ENCODE assay signal across 17 cellular contexts in the genomic region with DNA sequence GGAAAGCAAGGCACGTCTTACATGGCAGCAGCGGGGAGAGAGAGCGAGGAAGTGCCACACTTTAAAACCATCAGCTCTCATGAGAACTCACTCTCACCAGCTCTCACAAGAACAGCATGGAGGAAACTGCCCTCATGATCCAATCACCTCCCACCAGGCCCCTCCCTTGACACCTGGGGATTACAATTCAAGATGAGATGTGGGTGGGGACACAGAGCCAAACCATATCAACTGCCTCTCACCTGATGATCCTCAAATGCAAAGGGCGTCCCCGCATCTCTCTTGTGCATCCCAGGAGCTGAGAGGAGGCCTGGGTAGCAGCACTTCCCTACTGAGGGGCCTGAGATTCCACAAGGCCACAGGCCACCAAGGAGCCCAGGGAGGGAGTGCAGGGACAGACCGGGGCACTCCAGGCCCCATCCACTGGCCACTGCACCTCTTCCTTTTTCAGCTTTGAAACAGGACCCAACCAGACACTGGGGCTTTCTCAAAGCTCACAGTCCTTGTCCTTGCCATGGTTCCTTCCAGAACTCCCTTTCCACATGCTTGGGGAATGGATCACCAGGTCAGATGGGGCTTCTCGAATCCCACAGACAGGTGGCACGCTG. TPM values are rescaled to one million over a fixed set of nuclear protein-coding genes. Genes with fewer than 3 reads are reported as not detected.
DNase-seq lines count a peak whose midpoint lies in the region; ATAC-seq, FAIRE-seq and TF ChIP-seq lines count a peak whose summit lies in the region.
"Had no signal": no experiment of that assay in that cellular context is flagged by ENCODE, and none has a peak within 500 bp of the region (broad histone marks: within the 10 kb centered on the region; RNA-seq: fewer than 3 reads in every experiment).

No MANE protein-coding gene starts in this region.

- H2AFZ ChIP-seq in HepG2 (ENCODE audit: low read length): no peak overlapping the region

- H3K9ac ChIP-seq in rectal smooth muscle tissue (ENCODE audit: low read length) (no peak overlapping the region), HepG2 (ENCODE audit: insufficient read depth, low read depth, low read length) (no peak overlapping the region)
- H3K9ac ChIP-seq: KMS-11 had no signal

- H3K36me3 ChIP-seq in WERI-Rb-1: peaks cover 2% of the 10 kb centered on the region; the same call in 1 of the 2 replicates
- H3K36me3 ChIP-seq in left ventricle myocardium inferior: peaks cover 15% of the 10 kb centered on the region
- H3K36me3 ChIP-seq in rectal smooth muscle tissue (ENCODE audit: control insufficient read depth, insufficient read depth, low read length): peaks cover 19% of the 10 kb centered on the region
- H3K36me3 ChIP-seq in HepG2 (replicated peaks in 1 of 2; ENCODE audit: control insufficient read depth in 1 of 2, insufficient read depth in 2 of 2, low read length in 2 of 2): no peaks in the 10 kb centered on the region

- H3K9me3 ChIP-seq in WERI-Rb-1 (ENCODE audit: severe bottlenecking): no peaks in the 10 kb centered on the region
- no peaks in the 10 kb centered on the region for H3K9me3 ChIP-seq in left ventricle myocardium inferior (replicated peaks)
- H3K9me3 ChIP-seq in HepG2 (ENCODE audit: low read length): no peaks in the 10 kb centered on the region

- ATAC-seq in HepG2: no peak
- ATAC-seq: effector memory CD8-positive, alpha-beta T cell; stimulated activated naive B cell treated with anti-CD40 and anti-IgM and Interleukin-4, amounts not matched to agents 10 μg/mL and 1 μg/mL and 100 μg/mL, for 72 hours had no signal

- H3K4me3 ChIP-seq in AG10803 (ENCODE audit: low read length) (no peak overlapping the region), WERI-Rb-1 (ENCODE audit: low read depth, low read length) (no peak overlapping the region), left ventricle myocardium inferior (no peak overlapping the region), rectal smooth muscle tissue (ENCODE audit: low read length) (no peak overlapping the region), HepG2 (replicated peaks in 1 of 3; ENCODE audit: insufficient read depth in 1 of 3, low read depth in 2 of 3, low read length in 3 of 3) (no peak overlapping the region)

- H3K4me1 ChIP-seq in left ventricle myocardium inferior (peaks cover 56% of the 10 kb centered on the region), rectal smooth muscle tissue (ENCODE audit: control insufficient read depth, insufficient read depth, low read length) (peaks cover 15% of the 10 kb centered on the region), HepG2 (ENCODE audit: insufficient read depth, low read length) (peaks cover 77% of the 10 kb centered on the region)

- BruUV-seq in HepG2 (replicated peaks; lab: Mats Ljungman, UMichigan): no TSS peak

- no peak overlapping the region for H3K4me2 ChIP-seq in HepG2 (ENCODE audit: low read depth, low read length)
- H3K4me2 ChIP-seq: KMS-11 had no signal

- H4K20me1 ChIP-seq in HepG2 (ENCODE audit: insufficient read depth, low read length): no peaks in the 10 kb centered on the region

- no peak for TF ChIP-seq POLR2A in HepG2 (IDR thresholded peaks at IDR 0.05; ENCODE audit: insufficient read depth in 1 of 2, low read depth in 2 of 2, low read length in 2 of 2)

- POLR2A ChIA-PET in HepG2 (lab: Yijun Ruan, JAX): interaction anchor here (0.6 to 1.3 kb wide), 2 partner anchors 87 to 113 kb away, joined by 3 read pairs; no protein-coding TSS in a partner anchor

- CTCF ChIA-PET in HepG2 (lab: Yijun Ruan, JAX; ENCODE audit: low intra/inter-chr PET ratio, low total read pairs): interaction anchor here (1.1 to 1.6 kb wide), 6 partner anchors 52 to 131 kb away, joined by 3 to 14 read pairs (median 8); no protein-coding TSS in a partner anchor

- no peak for FAIRE-seq in HepG2 (lab: Jason Lieb, UNC)

- intact Hi-C loops in left ventricle myocardium inferior (cut with micrococcal nuclease) (loop anchor here (5.0 kb wide), 1 partner anchor 129 kb away; no protein-coding TSS in a partner anchor), HepG2 (cut with micrococcal nuclease; ENCODE audit: unreplicated experiment) (loop anchor here (1.0 to 5.0 kb wide), 3 partner anchors 51 to 184 kb away; a partner anchor contains a TSS)

- H3K27ac ChIP-seq in WERI-Rb-1 (peak overlapping the region; percentile 11), left ventricle myocardium inferior (replicated peaks) (peak overlapping the region; percentile 95), rectal smooth muscle tissue (ENCODE audit: low read depth, low read length) (peak overlapping the region; percentile 53), HepG2 (ENCODE audit: extremely low read length, insufficient read depth, low read length) (no peak overlapping the region)
- H3K27ac ChIP-seq: KMS-11, VCaP had no signal

- H3K27me3 ChIP-seq in WERI-Rb-1 (ENCODE audit: insufficient read depth, low read depth, severe bottlenecking): no peaks in the 10 kb centered on the region
- no peaks in the 10 kb centered on the region for H3K27me3 ChIP-seq in left ventricle myocardium inferior (ENCODE audit: low read depth)
- H3K27me3 ChIP-seq in rectal smooth muscle tissue (ENCODE audit: control insufficient read depth, insufficient read depth, low read length): no peaks in the 10 kb centered on the region
- peaks cover 0 to 4% of the 10 kb centered on the region in 2 experiments; a peak in 1 of 5 replicates for H3K27me3 ChIP-seq in HepG2 (ENCODE audit: control insufficient read depth in 1 of 2, insufficient read depth in 2 of 2, low read length in 2 of 2)

- no peak; the same call in 1 of the 2 replicates for TF ChIP-seq CTCF in AG10803 (conservative IDR thresholded peaks at IDR 0.05; ENCODE audit: low read length)
- no peak for TF ChIP-seq CTCF in WERI-Rb-1 (IDR thresholded peaks at IDR 0.05; ENCODE audit: low read depth, low read length)
- no peak for TF ChIP-seq CTCF in left ventricle myocardium inferior (IDR thresholded peaks at IDR 0.05; ENCODE audit: borderline replicate concordance)
- no peak for TF ChIP-seq CTCF in HepG2 (CRISPR knock-in tag; IDR thresholded peaks at IDR 0.05)

- H3K79me2 ChIP-seq in HepG2 (ENCODE audit: insufficient read depth, low read length): no peaks in the 10 kb centered on the region

- DNase-seq in AG10803 (ENCODE audit: low read depth) (peak; percentile 74), WERI-Rb-1 (peak; percentile 42), left ventricle myocardium inferior (no peak), NCI-H526 (lab: John Stamatoyannopoulos, UW) (no peak), HepG2 (ENCODE audit: low spot score) (no peak), HuH-7.5 (ENCODE audit: low spot score) (no peak)
- DNase-seq in stimulated activated CD4-positive, alpha-beta T cell treated with anti-CD3 and anti-CD28 coated beads, Interleukin-4, amount 100 ng/mL, for 4 hours: no peak
- DNase-seq: NCI-H2171; stimulated activated naive B cell treated with anti-CD40 and anti-IgM and Interleukin-4, amounts not matched to agents 10 μg/mL and 1 μg/mL and 100 μg/mL, for 72 hours had no signal

- no peak for TF ChIP-seq RAD21 in HepG2 (CRISPR knock-in tag; IDR thresholded peaks at IDR 0.05)

- TF ChIP-seq EP300 in HepG2 (IDR thresholded peaks at IDR 0.05; ENCODE audit: low read depth in 2 of 2, low read length in 2 of 2): no peak
- no peak for TF ChIP-seq EP300 in HepG2 (CRISPR knock-in tag; IDR thresholded peaks at IDR 0.05; ENCODE audit: borderline replicate concordance)

- WGBS in HepG2 (ENCODE audit: low lambda C conversion rate): 73% methylated on average over 6 of the region's 8 CpGs

- in situ Hi-C loops in HepG2 (cut with HindIII; ENCODE audit: extremely low pct_ligation_motif_present, low pct_unique_long_range_greater_than_20kb): loop anchor here (5.0 to 10.0 kb wide), 2 partner anchors 49 to 111 kb away; no protein-coding TSS in a partner anchor

TF ChIP-seq in HepG2, 621 proteins besides CTCF, POLR2A, EP300 and RAD21:
- TF ChIP-seq, protein P1, sequence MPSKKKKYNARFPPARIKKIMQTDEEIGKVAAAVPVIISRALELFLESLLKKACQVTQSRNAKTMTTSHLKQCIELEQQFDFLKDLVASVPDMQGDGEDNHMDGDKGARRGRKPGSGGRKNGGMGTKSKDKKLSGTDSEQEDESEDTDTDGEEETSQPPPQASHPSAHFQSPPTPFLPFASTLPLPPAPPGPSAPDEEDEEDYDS (CRISPR knock-in tag; IDR thresholded peaks at IDR 0.05): no peak

RNA-seq across cellular contexts. Expression of a gene that starts 54.5 kb away (rescaled TPM):
- total RNA-seq in left ventricle myocardium inferior (not detected), HepG2 (2016; rRNA removed; fragmentation: Illumina TruSeq; extraction: Trizol) (0.29 and 0.32 TPM in 2 replicates)
- 0.71 and 1.4 TPM in 2 replicates for total RNA-seq in HepG2 (2016; cell fraction: cytosol; rRNA removed; fragmentation: Illumina TruSeq; extraction: Trizol; ENCODE audit: low read depth)
- total RNA-seq in HepG2 (2016; cell fraction: insoluble cytoplasmic fraction; rRNA removed; fragmentation: Illumina TruSeq; extraction: Trizol): 0.48 and 0.80 TPM in 2 replicates
- 0.37 and 0.55 TPM in 2 replicates for total RNA-seq in HepG2 (2016; cell fraction: membrane; rRNA removed; fragmentation: Illumina TruSeq; extraction: Trizol)
- not detected in 2 replicates for total RNA-seq in HepG2 (2016; cell fraction: nucleus; rRNA removed; fragmentation: Illumina TruSeq; extraction: Trizol)
- polyA plus RNA-seq in HepG2 (2011; rRNA removed): 2.6 and 5.0 TPM in 2 replicates
- polyA plus RNA-seq in HepG2 (2011; cell fraction: cytosol; rRNA removed): 3.4 and 4.2 TPM in 2 replicates
- 1.4 and 3.5 TPM in 2 replicates for polyA plus RNA-seq in HepG2 (2011; cell fraction: nucleus; rRNA removed)
- polyA plus RNA-seq in HepG2 (2012): 2.6 and 3.0 TPM in 2 replicates
- 0.71 and 0.88 TPM in 2 replicates for polyA plus RNA-seq in HepG2 (2016; cell fraction: cytosol; fragmentation: Illumina TruSeq; extraction: Trizol; ENCODE audit: low read depth)
- 0.54 and 0.76 TPM in 2 replicates for polyA plus RNA-seq in HepG2 (2016; cell fraction: insoluble cytoplasmic fraction; fragmentation: Illumina TruSeq; extraction: Trizol; ENCODE audit: low read depth)
- polyA plus RNA-seq in HepG2 (2016; cell fraction: membrane; fragmentation: Illumina TruSeq; extraction: Trizol; ENCODE audit: low read depth): 0.31 and 0.54 TPM in 2 replicates
- 1.0 TPM in 1 of 2 replicates, not detected in the other for polyA plus RNA-seq in HepG2 (2016; cell fraction: nucleus; fragmentation: Illumina TruSeq; extraction: Trizol; ENCODE audit: insufficient read depth, low read depth)
- polyA minus RNA-seq in HepG2 (2011; rRNA and poly(A)+ RNA removed; ENCODE audit: low replicate concordance): 2.3 TPM in 1 of 2 replicates, not detected in the other
- not detected in 2 replicates for polyA minus RNA-seq in HepG2 (2011; cell fraction: cytosol; rRNA and poly(A)+ RNA removed)
- polyA minus RNA-seq in HepG2 (2011; cell fraction: nucleus; rRNA and poly(A)+ RNA removed): not detected in 2 replicates
- total RNA-seq: activated CD4-positive, alpha-beta memory T cell treated with anti-CD3 and anti-CD28 coated beads for 36 hours; Daoy; H7; mononuclear cell had no signal

Comparison
In these comparisons a context has a peak if more than half of its experiments do, and no peak if none do; other contexts are left out.
1. DNase-seq: peak in AG10803 (single experiment) and WERI-Rb-1 (single experiment); none in left ventricle myocardium inferior (single experiment), stimulated activated CD4-positive, alpha-beta T cell treated with anti-CD3 and anti-CD28 coated beads, Interleukin-4, amount 100 ng/mL, for 4 hours (0 of 2), NCI-H526 (0 of 2), HepG2 (single experiment) and HuH-7.5 (single experiment).